In genomic region chr1:171188388-171189266, GRCh38 we compare ENCODE assay signal across 8 cellular contexts. TPM values are rescaled to one million over a fixed set of nuclear protein-coding genes. Genes with fewer than 3 reads are reported as not detected.
DNase-seq lines count a peak whose midpoint lies in the region; ATAC-seq, FAIRE-seq and TF ChIP-seq lines count a peak whose summit lies in the region.

No MANE protein-coding gene starts in this region.

- H3K9me3 ChIP-seq in A549 (no peaks in the 10 kb centered on the region), ovary (no peaks in the 10 kb centered on the region)

- H3K27me3 ChIP-seq in ovary: no peaks in the 10 kb centered on the region

- intact Hi-C loops in ovary (cut with DNase I): loop anchor here in 1 of 4 donors (5.0 kb wide), 1 partner anchor 46 kb away; no protein-coding TSS in a partner anchor

- H3K4me1 ChIP-seq in A549: no peaks in the 10 kb centered on the region
- H3K4me1 ChIP-seq in ovary (ENCODE audit: insufficient read depth): peaks cover 2% of the 10 kb centered on the region

- peak; percentile 45 to 65 for DNase-seq in A549 (ENCODE audit: low read depth in 1 of 2, low spot score in 1 of 2)
- DNase-seq in GM10266 (ENCODE audit: extremely low spot score): peak; percentile 58
- peak; percentile 22 for DNase-seq in NCI-H2196 (lab: John Stamatoyannopoulos, UW; ENCODE audit: unreplicated experiment)
- DNase-seq in activated CD4-positive, alpha-beta T cell treated with anti-CD3 and anti-CD28 coated beads, Interleukin-2, amount 50 U/mL, for 48 hours: peak; percentile 35 to 50
- peak; percentile 85 for DNase-seq in fibroblast of the aortic adventitia (ENCODE audit: low read depth)
- peak; percentile 22 to 65 (median 51) for DNase-seq in ovary

- H3K27ac ChIP-seq in A549 (no peak overlapping the region), ovary (no peak overlapping the region)

- CTCF ChIA-PET in A549 (lab: Yijun Ruan, JAX): interaction anchor here (0.8 to 2.4 kb wide), 3 partner anchors 12 to 222 kb away, joined by 3 to 7 read pairs (median 3); no protein-coding TSS in a partner anchor

- peak; percentile 44 to 59; a peak in 4 of 5 replicates for TF ChIP-seq RAD21 in A549 (conservative IDR thresholded peaks at IDR 0.05 in 1 of 2, IDR thresholded peaks at IDR 0.05 in 1 of 2)

- peak; percentile 85 to 96 for ATAC-seq in A549
- ATAC-seq in HG02885 (IDR thresholded peaks at IDR 0.05; ENCODE audit: poor library complexity, unreplicated experiment): peak; percentile 84
- no peak for ATAC-seq in HG02642 (IDR thresholded peaks at IDR 0.05; ENCODE audit: poor library complexity, unreplicated experiment)

- TF ChIP-seq POLR2A in A549 (IDR thresholded peaks at IDR 0.05; ENCODE audit: low read length) (no peak), ovary (IDR thresholded peaks at IDR 0.05) (no peak)

- POLR2A ChIA-PET in A549 (lab: Yijun Ruan, JAX): no interaction called here

- H3K4me3 ChIP-seq in A549 (no peak overlapping the region), fibroblast of the aortic adventitia (ENCODE audit: low read depth, low read length) (no peak overlapping the region), ovary (no peak overlapping the region)

- TF ChIP-seq EP300 in A549 (IDR thresholded peaks at IDR 0.05) (no peak), ovary (IDR thresholded peaks at IDR 0.05) (no peak)

- TF ChIP-seq CTCF in A549 (IDR thresholded peaks at IDR 0.05) (peak; percentile 71), GM10266 (IDR thresholded peaks at IDR 0.05; ENCODE audit: control insufficient read depth, insufficient read depth, low read depth, missing control alignments) (peak; percentile 75), fibroblast of the aortic adventitia (IDR thresholded peaks at IDR 0.05; ENCODE audit: insufficient read depth, low read length) (peak; percentile 87), ovary (IDR thresholded peaks at IDR 0.05) (peak in 2 of 3 donors; percentile 45 to 55)

- WGBS in A549 (ENCODE audit: missing lambda C conversion rate): 17% methylated on average over 11 of the region's 11 CpGs
- WGBS in ovary, 3 donors: 17 to 31% (median 21%) methylated on average over 11 of the region's 11 CpGs

- no peaks in the 10 kb centered on the region for H3K36me3 ChIP-seq in ovary

- no peak for FAIRE-seq in A549 (lab: Jason Lieb, UNC)

- H3K4me2 ChIP-seq in A549: peak overlapping the region; percentile 22; the same call in 2 of the 3 replicates

TF ChIP-seq in A549, 52 proteins besides CTCF, POLR2A, EP300 and RAD21:
- peak; percentile 45 for TF ChIP-seq SMC3 (IDR thresholded peaks at IDR 0.05)
- TF ChIP-seq MAZ (IDR thresholded peaks at IDR 0.05; ENCODE audit: borderline replicate concordance, low read depth, low read length): no peak

RNA-seq across cellular contexts. Expression of gene FMO2, which starts 3.5 kb away (rescaled TPM):
- not detected in 2 replicates for polyA plus RNA-seq in A549 (2011; rRNA removed)
- polyA plus RNA-seq in A549 (2012; cell fraction: cytosol; rRNA removed): not detected in 2 replicates
- not detected in 2 replicates for polyA plus RNA-seq in A549 (2012; cell fraction: nucleus; rRNA removed)
- not detected in 3 replicates for polyA plus RNA-seq in A549 (2017; fragmentation: RNase III; extraction: RNeasy Plus Mini Kit Qiagen cat#74134 plus additional on column Dnase treatment)
- not detected in 2 replicates for polyA minus RNA-seq in A549 (2011; rRNA and poly(A)+ RNA removed)
- total RNA-seq in fibroblast of the aortic adventitia (ENCODE audit: low replicate concordance): 0.45 and 7.4 TPM in 2 replicates
- total RNA-seq in ovary: 10 to 100 TPM in 1 of 7 donors, 1 to 10 TPM in 6; 1.6 to 11.3 (median 5.5) TPM
- polyA plus RNA-seq in ovary: 10 to 100 TPM in 1 of 2 donors, 1 to 10 TPM in 1; 5.8 to 12.8 TPM

RNA-seq across cellular contexts. Expression of gene FMO1, which starts 59.7 kb away (rescaled TPM):
- polyA plus RNA-seq in A549 (2011; rRNA removed) (not detected in 2 replicates), A549 (2017; fragmentation: RNase III; extraction: RNeasy Plus Mini Kit Qiagen cat#74134 plus additional on column Dnase treatment) (not detected in 3 replicates), ovary (10 to 100 TPM in 1 of 2 donors, 1 to 10 TPM in 1; 3.8 to 32.2 TPM)
- polyA plus RNA-seq in A549 (2012; cell fraction: cytosol; rRNA removed): not detected in 2 replicates
- polyA plus RNA-seq in A549 (2012; cell fraction: nucleus; rRNA removed): not detected in 2 replicates
- not detected in 2 replicates for polyA minus RNA-seq in A549 (2011; rRNA and poly(A)+ RNA removed)
- total RNA-seq in fibroblast of the aortic adventitia (ENCODE audit: low replicate concordance) (0.18 and 7.8 TPM in 2 replicates), ovary (10 to 100 TPM in 2 of 7 donors, 1 to 10 TPM in 4, not detected in 1; 4.1 to 15.0 (median 5.8) TPM)

Comparison
In these comparisons a context has a peak if more than half of its experiments do, and no peak if none do; other contexts are left out.
1. DNase-seq: peak in every context shown above with its lines; median percentile 85 in fibroblast of the aortic adventitia; 58 in GM10266; 55 in A549; 51 in ovary; 42 in activated CD4-positive, alpha-beta T cell treated with anti-CD3 and anti-CD28 coated beads, Interleukin-2, amount 50 U/mL, for 48 hours; 22 in NCI-H2196.